8 cellular contexts compared by ENCODE assay signal in genomic region chr16:29973384-29974246, GRCh38. TPM values are rescaled to one million over a fixed set of nuclear protein-coding genes. Genes with fewer than 3 reads are reported as not detected.
DNase-seq lines count a peak whose midpoint lies in the region; ATAC-seq and TF ChIP-seq lines count a peak whose summit lies in the region.

Gene TAOK2, plus strand, starts transcription at chr16:29973868. Its CDS starts 3,905 bp downstream, at chr16:29977773.

- H3K27me3 ChIP-seq in ovary (no peaks in the 10 kb centered on the region), thymus (ENCODE audit: control insufficient read depth, insufficient read depth) (no peaks in the 10 kb centered on the region)

- H3K27ac ChIP-seq in ovary (peak within 1 kb of the TSS; percentile 82 to 86), thymus (ENCODE audit: low read depth) (peak within 1 kb of the TSS; percentile 91)

- H3K9me3 Mint-ChIP-seq in activated naive CD8-positive, alpha-beta T cell treated with anti-CD3 and anti-CD28 coated beads, Interleukin-2, amount 10 ng/mL, durations not matched to agents 7 days and 5 days: no peaks in the 10 kb centered on the region

- peak within 1 kb of the TSS; percentile 96 for H3K27ac Mint-ChIP-seq in activated naive CD8-positive, alpha-beta T cell treated with anti-CD3 and anti-CD28 coated beads, Interleukin-2, amount 10 ng/mL, durations not matched to agents 7 days and 5 days

- H3K9me3 ChIP-seq in ovary: no peaks in the 10 kb centered on the region
- H3K9me3 ChIP-seq in thymus (ENCODE audit: control insufficient read depth): no peaks in the 10 kb centered on the region

- peak; percentile 90 for TF ChIP-seq POLR2A in ovary (IDR thresholded peaks at IDR 0.05)

- no peak for TF ChIP-seq EP300 in ovary (IDR thresholded peaks at IDR 0.05)

- DNase-seq in NCI-H1417 treated with DMSO at 0.1 percent for 48 hours (lab: John Stamatoyannopoulos, UW) (peak; percentile 87), SW 1271 (lab: John Stamatoyannopoulos, UW) (peak; percentile 96 to 98), head of caudate nucleus (peak; percentile 95 to 99 (median 98)), ovary (peak; percentile 98 to 99 (median 99))
- DNase-seq in activated naive CD8-positive, alpha-beta T cell treated with anti-CD3 and anti-CD28 coated beads, Interleukin-2, amount 10 ng/mL, durations not matched to agents 7 days and 5 days: peak; percentile 96

- H3K27me3 Mint-ChIP-seq in activated naive CD8-positive, alpha-beta T cell treated with anti-CD3 and anti-CD28 coated beads, Interleukin-2, amount 10 ng/mL, durations not matched to agents 7 days and 5 days: no peaks in the 10 kb centered on the region

- H3K4me3 ChIP-seq in GM12875 (ENCODE audit: low read depth, low read length) (peak within 1 kb of the TSS; percentile 77), ovary (peak within 1 kb of the TSS; percentile 87), thymus (ENCODE audit: low read length) (peak within 1 kb of the TSS; percentile 94)

- 2 to 3% (median 2%) methylated on average over 75 of the region's 75 CpGs for WGBS in ovary, 3 donors
- 4% methylated on average over 75 of the region's 75 CpGs for WGBS in thymus

- peaks cover 36% of the 10 kb centered on the region for H3K4me1 Mint-ChIP-seq in activated naive CD8-positive, alpha-beta T cell treated with anti-CD3 and anti-CD28 coated beads, Interleukin-2, amount 10 ng/mL, durations not matched to agents 7 days and 5 days

- intact Hi-C loops in head of caudate nucleus (cut with DNase I) (loop anchor here (1.0 to 2.0 kb wide), 3 partner anchors 12 to 47 kb away; partner anchors contain the start of genes HIRIP3 and KCTD13), ovary (cut with DNase I) (no loop called here)

- H3K36me3 ChIP-seq in ovary (no peaks in the 10 kb centered on the region), thymus (ENCODE audit: control insufficient read depth, insufficient read depth) (peaks cover 14% of the 10 kb centered on the region)

- POLR2A ChIA-PET in activated naive CD8-positive, alpha-beta T cell treated with anti-CD3 and anti-CD28 coated beads, Interleukin-2, amount 10 ng/mL, durations not matched to agents 7 days and 5 days (lab: Charles Lee): interaction anchor here (0.6 to 6.8 kb wide), 13 partner anchors 10 to 989 kb away, joined by 3 to 73 read pairs (median 4); partner anchors contain the start of genes HIRIP3, INO80E, KCTD13 and LAT

- peak; percentile 92 for ATAC-seq in HG02763 (IDR thresholded peaks at IDR 0.05; ENCODE audit: unreplicated experiment)
- peak; percentile 98 for ATAC-seq in activated naive CD8-positive, alpha-beta T cell treated with anti-CD3 and anti-CD28 coated beads, Interleukin-2, amount 10 ng/mL, durations not matched to agents 7 days and 5 days (ENCODE audit: low read depth)

- H3K36me3 Mint-ChIP-seq in activated naive CD8-positive, alpha-beta T cell treated with anti-CD3 and anti-CD28 coated beads, Interleukin-2, amount 10 ng/mL, durations not matched to agents 7 days and 5 days: peaks cover 26% of the 10 kb centered on the region

- peak within 1 kb of the TSS; percentile 86 for H3K4me3 Mint-ChIP-seq in activated naive CD8-positive, alpha-beta T cell treated with anti-CD3 and anti-CD28 coated beads, Interleukin-2, amount 10 ng/mL, durations not matched to agents 7 days and 5 days

- H3K4me1 ChIP-seq in ovary (ENCODE audit: insufficient read depth): peaks cover 13% of the 10 kb centered on the region
- peaks cover 22% of the 10 kb centered on the region for H3K4me1 ChIP-seq in thymus (ENCODE audit: control insufficient read depth, insufficient read depth, low read length)

- TF ChIP-seq CTCF in GM12875 (IDR thresholded peaks at IDR 0.05; ENCODE audit: borderline replicate concordance, insufficient read depth, low read depth, low read length) (no peak), ovary (IDR thresholded peaks at IDR 0.05) (no peak)

RNA-seq across cellular contexts. Expression of gene TAOK2, which starts in this region (rescaled TPM):
- total RNA-seq in activated naive CD8-positive, alpha-beta T cell treated with anti-CD3 and anti-CD28 coated beads, Interleukin-2, amount 10 ng/mL, durations not matched to agents 7 days and 5 days: 10 to 100 TPM; 51.6 to 53.4 TPM
- 10 to 100 TPM; 24.8 to 54.0 (median 43.9) TPM for total RNA-seq in ovary
- polyA plus RNA-seq in ovary (10 to 100 TPM; 19.4 to 33.2 TPM), thymus (28.7 TPM)

Comparison
In these comparisons a context has a peak if more than half of its experiments do, and no peak if none do; other contexts are left out.
1. Peak in every context shown above with its lines: DNase-seq, ATAC-seq, H3K4me3 ChIP-seq and H3K27ac ChIP-seq.